Comparison of ENCODE assay signal across 28 cellular contexts in the genomic region with DNA sequence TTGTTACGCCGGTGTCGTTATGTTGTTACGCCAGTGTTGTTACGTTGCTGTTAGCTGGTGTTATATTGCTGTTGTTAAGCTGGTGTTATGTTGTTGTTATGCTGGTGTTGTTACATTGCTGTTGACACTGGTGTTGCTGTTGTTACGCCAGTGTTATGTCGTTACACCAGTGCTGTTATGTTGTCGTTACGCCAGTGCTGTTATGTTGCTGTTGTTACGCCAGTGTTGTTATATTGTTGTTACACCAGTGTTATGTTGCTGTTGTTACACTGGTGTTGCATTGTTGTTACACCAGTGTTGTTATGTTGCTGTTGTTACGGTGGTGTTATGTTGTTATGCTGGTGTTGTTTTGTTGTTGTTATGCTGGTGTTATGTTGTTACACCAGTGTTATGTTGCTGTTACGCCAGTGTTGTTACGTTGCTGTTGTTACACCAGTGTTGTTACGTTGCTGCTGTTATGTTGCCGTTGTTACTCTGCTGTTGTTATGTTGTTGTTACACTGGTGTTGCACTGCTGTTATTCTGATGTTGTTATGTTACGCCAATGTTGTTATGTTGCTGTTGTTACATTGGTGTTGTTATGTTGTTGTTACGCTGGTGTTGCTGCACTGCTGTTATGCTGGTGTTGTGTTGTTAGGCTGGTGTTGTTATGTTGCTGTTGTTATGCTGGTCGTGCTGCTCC. TPM values are rescaled to one million over a fixed set of nuclear protein-coding genes. Genes with fewer than 3 reads are reported as not detected.
DNase-seq lines count a peak whose midpoint lies in the region; ATAC-seq, FAIRE-seq and TF ChIP-seq lines count a peak whose summit lies in the region.
"Had no signal": no experiment of that assay in that cellular context is flagged by ENCODE, and none has a peak within 500 bp of the region (broad histone marks: within the 10 kb centered on the region; RNA-seq: fewer than 3 reads in every experiment).

No MANE protein-coding gene starts in this region.

- H3K4me3 Mint-ChIP-seq in natural killer cell = no peak overlapping the region
- no peak overlapping the region for H3K4me3 Mint-ChIP-seq in natural killer cell treated with Interleukin-12 subunit alpha and Interleukin-12 subunit beta and Interleukin-15 and Interleukin-18, amount 100 ng/mL, for 72 hours
- no peak overlapping the region for H3K4me3 Mint-ChIP-seq in astrocyte (ENCODE audit: unreplicated experiment)
- H3K4me3 Mint-ChIP-seq: activated T-cell treated with anti-CD3 and anti-CD28 coated beads, Interleukin-2, amount 50 U/mL, for 24 hours had no signal

- DNase-seq in natural killer cell (no peak), astrocyte (ENCODE audit: low read depth) (no peak), lung microvascular endothelial cell (ENCODE audit: low read depth in 2 of 2) (peak; percentile 23 to 36), urothelium cell line (ENCODE audit: low spot score) (no peak), NCI-H128 (lab: John Stamatoyannopoulos, UW; ENCODE audit: unreplicated experiment) (no peak), GM03348 (ENCODE audit: low spot score) (no peak)
- no peak for DNase-seq in natural killer cell treated with Interleukin-12 subunit alpha and Interleukin-12 subunit beta and Interleukin-15 and Interleukin-18, amount 100 ng/mL, for 72 hours (ENCODE audit: low spot score)
- DNase-seq: activated CD4-positive, CD25-positive, alpha-beta regulatory T cell treated with anti-CD3 and anti-CD28 coated beads, Interleukin-2, amount 50 U/mL, for 72 hours; activated naive CD4-positive, alpha-beta T cell treated with anti-CD3 and anti-CD28 coated beads, Interleukin-2, amount 50 U/mL, for 16 hours; activated T-cell treated with anti-CD3 and anti-CD28 coated beads, Interleukin-2, amount 50 U/mL, for 24 hours; Calu3; central memory CD4-positive, alpha-beta T cell; effector CD4-positive, alpha-beta T cell; EL; kidney glomerular epithelial cell; mammary epithelial cell; NCI-H1092 treated with DMSO at 0.1 percent for 48 hours; NCI-H2029; NCI-H345; NCI-H774; stimulated activated CD8-positive, alpha-beta memory T cell treated with anti-CD3 and anti-CD28 coated beads, Interleukin-4, amount 100 ng/mL, for 48 hours had no signal

- H3K27ac ChIP-seq in astrocyte (ENCODE audit: low read depth, low read length) = no peak overlapping the region
- H3K27ac ChIP-seq: A549, gastroesophageal sphincter, parathyroid adenoma had no signal

- H3K4me3 ChIP-seq in astrocyte (ENCODE audit: insufficient read depth, low read depth, low read length) = no peak overlapping the region
- H3K4me3 ChIP-seq: A549, gastroesophageal sphincter had no signal

- no peaks in the 10 kb centered on the region for H3K27me3 ChIP-seq in astrocyte (ENCODE audit: insufficient read depth, low read length)
- H3K27me3 ChIP-seq: gastroesophageal sphincter had no signal

- TF ChIP-seq CTCF in natural killer cell (IDR thresholded peaks at IDR 0.05) = no peak
- TF ChIP-seq CTCF in astrocyte (IDR thresholded peaks at IDR 0.05; ENCODE audit: insufficient read depth, low read depth, low read length) = no peak

- H3K4me1 ChIP-seq in astrocyte (ENCODE audit: insufficient read depth, low read length) = no peaks in the 10 kb centered on the region
- H3K4me1 ChIP-seq: A549, parathyroid adenoma had no signal

- no peaks in the 10 kb centered on the region for H3K36me3 ChIP-seq in astrocyte (ENCODE audit: insufficient read depth, low read length)

- H3K4me1 Mint-ChIP-seq in natural killer cell (peaks cover 18 to 47% of the 10 kb centered on the region in 2 donors), astrocyte (ENCODE audit: low read depth, unreplicated experiment) (peaks cover 3% of the 10 kb centered on the region)
- H3K4me1 Mint-ChIP-seq in natural killer cell treated with Interleukin-12 subunit alpha and Interleukin-12 subunit beta and Interleukin-15 and Interleukin-18, amount 100 ng/mL, for 72 hours (ENCODE audit: low read depth in 2 of 2) = peaks cover 32 to 38% of the 10 kb centered on the region in 2 donors

- H3K27ac Mint-ChIP-seq in natural killer cell (peak overlapping the region in 1 of 2 donors; percentile 70), astrocyte (ENCODE audit: unreplicated experiment) (peak overlapping the region; percentile 27)
- H3K27ac Mint-ChIP-seq in natural killer cell treated with Interleukin-12 subunit alpha and Interleukin-12 subunit beta and Interleukin-15 and Interleukin-18, amount 100 ng/mL, for 72 hours = no peak overlapping the region
- H3K27ac Mint-ChIP-seq: activated T-cell treated with anti-CD3 and anti-CD28 coated beads, Interleukin-2, amount 50 U/mL, for 24 hours had no signal

- H3K4me2 ChIP-seq in astrocyte (ENCODE audit: low read length) = no peak overlapping the region
- H3K4me2 ChIP-seq: A549 had no signal

- no peaks in the 10 kb centered on the region for H3K27me3 Mint-ChIP-seq in natural killer cell (ENCODE audit: low read depth in 2 of 2)
- H3K27me3 Mint-ChIP-seq in natural killer cell treated with Interleukin-12 subunit alpha and Interleukin-12 subunit beta and Interleukin-15 and Interleukin-18, amount 100 ng/mL, for 72 hours = no peaks in the 10 kb centered on the region
- peaks cover 15% of the 10 kb centered on the region for H3K27me3 Mint-ChIP-seq in astrocyte (ENCODE audit: low read depth, unreplicated experiment)
- H3K27me3 Mint-ChIP-seq: activated T-cell treated with anti-CD3 and anti-CD28 coated beads, Interleukin-2, amount 50 U/mL, for 24 hours had no signal

- peaks cover 41% of the 10 kb centered on the region for H4K20me1 ChIP-seq in astrocyte (ENCODE audit: insufficient read depth, low read length)

- intact Hi-C loops in natural killer cell (cut with micrococcal nuclease) = no loop called here

- FAIRE-seq in astrocyte (lab: Jason Lieb, UNC) = peak; percentile 98
- peak; percentile 99 for FAIRE-seq in urothelium cell line (lab: Jason Lieb, UNC)
- FAIRE-seq: A549 had no signal

- ATAC-seq in natural killer cell (peak in 2 of 3 donors; percentile 13 to 39), GM21360 (IDR thresholded peaks at IDR 0.05; ENCODE audit: unreplicated experiment) (no peak)
- ATAC-seq in natural killer cell treated with Interleukin-12 subunit alpha and Interleukin-12 subunit beta and Interleukin-15 and Interleukin-18, amount 100 ng/mL, for 72 hours = no peak
- ATAC-seq: A549, esophagus mucosa, gastroesophageal sphincter, Right ventricle myocardium inferior, sciatic nerve had no signal

- H3K9me3 ChIP-seq in astrocyte (ENCODE audit: insufficient read depth, low read depth, low read length) = peaks cover 8% of the 10 kb centered on the region
- H3K9me3 ChIP-seq: gastroesophageal sphincter had no signal

- no peak overlapping the region for H2AFZ ChIP-seq in astrocyte (ENCODE audit: low read depth, low read length)
- H2AFZ ChIP-seq: parathyroid adenoma had no signal

- no peak overlapping the region for H3K9ac ChIP-seq in astrocyte (ENCODE audit: low read length)
- H3K9ac ChIP-seq: parathyroid adenoma had no signal

- H3K79me2 ChIP-seq in astrocyte (ENCODE audit: insufficient read depth, low read length) = peaks cover 39% of the 10 kb centered on the region

- no peaks in the 10 kb centered on the region for H3K36me3 Mint-ChIP-seq in natural killer cell
- peaks cover 24% of the 10 kb centered on the region for H3K36me3 Mint-ChIP-seq in natural killer cell treated with Interleukin-12 subunit alpha and Interleukin-12 subunit beta and Interleukin-15 and Interleukin-18, amount 100 ng/mL, for 72 hours
- peaks cover 12% of the 10 kb centered on the region for H3K36me3 Mint-ChIP-seq in astrocyte (ENCODE audit: low read depth, unreplicated experiment)

- no peaks in the 10 kb centered on the region for H3K9me3 Mint-ChIP-seq in natural killer cell
- peaks cover 7% of the 10 kb centered on the region for H3K9me3 Mint-ChIP-seq in natural killer cell treated with Interleukin-12 subunit alpha and Interleukin-12 subunit beta and Interleukin-15 and Interleukin-18, amount 100 ng/mL, for 72 hours
- no peaks in the 10 kb centered on the region for H3K9me3 Mint-ChIP-seq in astrocyte (ENCODE audit: unreplicated experiment)

RNA-seq across cellular contexts. Expression of a gene that starts 25.7 kb away (rescaled TPM):
- total RNA-seq in natural killer cell (10 to 100 TPM; 24.3 to 37.1 (median 31.2) TPM), astrocyte (13.9 and 18.9 TPM in 2 replicates), lung microvascular endothelial cell (12.3 and 18.3 TPM in 2 replicates)
- 10 to 100 TPM; 14.1 to 15.1 TPM for total RNA-seq in natural killer cell treated with Interleukin-12 subunit alpha and Interleukin-12 subunit beta and Interleukin-15 and Interleukin-18, amount 100 ng/mL, for 72 hours

RNA-seq across cellular contexts. Expression of a gene that starts 32.5 kb away (rescaled TPM):
- total RNA-seq in natural killer cell (1 to 10 TPM in 2 of 3 donors, under 1 TPM in 1; 0.82 to 3.0 (median 1.5) TPM), astrocyte (53.5 and 56.7 TPM in 2 replicates), lung microvascular endothelial cell (20.0 and 21.6 TPM in 2 replicates)
- total RNA-seq in natural killer cell treated with Interleukin-12 subunit alpha and Interleukin-12 subunit beta and Interleukin-15 and Interleukin-18, amount 100 ng/mL, for 72 hours = 1 to 10 TPM in 1 of 2 donors, under 1 TPM in 1; 0.78 to 1.4 TPM

Comparison
In these comparisons a context has a peak if more than half of its experiments do, and no peak if none do; other contexts are left out.
1. ATAC-seq: peak in natural killer cell (2 of 3); none in natural killer cell treated with Interleukin-12 subunit alpha and Interleukin-12 subunit beta and Interleukin-15 and Interleukin-18, amount 100 ng/mL, for 72 hours (0 of 2) and GM21360 (single experiment).
2. DNase-seq: peak in lung microvascular endothelial cell (2 of 2); none in natural killer cell (single experiment), natural killer cell treated with Interleukin-12 subunit alpha and Interleukin-12 subunit beta and Interleukin-15 and Interleukin-18, amount 100 ng/mL, for 72 hours (single experiment), astrocyte (single experiment), urothelium cell line (single experiment), NCI-H128 (single experiment) and GM03348 (single experiment).